In genomic region chr5:172776235-172776594, GRCh38 we compare ENCODE assay signal across 13 cellular contexts. TPM values are rescaled to one million over a fixed set of nuclear protein-coding genes. Genes with fewer than 3 reads are reported as not detected.
DNase-seq lines count a peak whose midpoint lies in the region; ATAC-seq and TF ChIP-seq lines count a peak whose summit lies in the region.
"Had no signal": no experiment of that assay in that cellular context is flagged by ENCODE, and none has a peak within 500 bp of the region (broad histone marks: within the 10 kb centered on the region; RNA-seq: fewer than 3 reads in every experiment).

No MANE protein-coding gene starts in this region.

- H3K27me3 Mint-ChIP-seq in CD8-positive, alpha-beta memory T cell, result no peaks in the 10 kb centered on the region
- H3K27me3 Mint-ChIP-seq in WTC11 (ENCODE audit: low read depth), result peaks cover 29% of the 10 kb centered on the region
- H3K27me3 Mint-ChIP-seq in immature natural killer cell (ENCODE audit: low read depth in 3 of 3), result peaks cover 18 to 30% (median 24%) of the 10 kb centered on the region in 3 donors
- no peaks in the 10 kb centered on the region for H3K27me3 Mint-ChIP-seq in mesothelial cell of epicardium (ENCODE audit: low read depth)

- H3K9ac ChIP-seq in skeletal muscle tissue (ENCODE audit: low read depth in 1 of 3, low read length in 3 of 3), result no peak overlapping the region

- TF ChIP-seq CTCF in WTC11 (IDR thresholded peaks at IDR 0.05) (no peak), mesothelial cell of epicardium (IDR thresholded peaks at IDR 0.05; ENCODE audit: unreplicated experiment) (no peak)

- CTCF ChIA-PET in CD8-positive, alpha-beta memory T cell (lab: Charles Lee), result interaction anchor here (1.5 to 4.9 kb wide), 6 partner anchors 11 to 156 kb away, joined by 4 to 21 read pairs (median 9); no protein-coding TSS in a partner anchor
- CTCF ChIA-PET in WTC11 (lab: Charles Lee), result no interaction called here

- H3K4me3 ChIP-seq in CD8-positive, alpha-beta memory T cell (ENCODE audit: low read length), result no peak overlapping the region
- H3K4me3 ChIP-seq in skeletal muscle tissue (ENCODE audit: low read length in 3 of 3), result no peak overlapping the region
- H3K4me3 ChIP-seq: SK-N-MC had no signal

- H3K4me1 Mint-ChIP-seq in CD8-positive, alpha-beta memory T cell, result peaks cover 58 to 63% (median 60%) of the 10 kb centered on the region in 3 donors
- H3K4me1 Mint-ChIP-seq in WTC11 (peaks cover 12% of the 10 kb centered on the region), immature natural killer cell (peaks cover 67 to 70% of the 10 kb centered on the region in 2 donors), mesothelial cell of epicardium (peaks cover 23% of the 10 kb centered on the region)

- H3K27me3 ChIP-seq in CD8-positive, alpha-beta memory T cell (ENCODE audit: insufficient read depth, low read length, poor library complexity, severe bottlenecking), result no peaks in the 10 kb centered on the region
- H3K27me3 ChIP-seq in skeletal muscle tissue (ENCODE audit: control insufficient read depth in 3 of 3, insufficient read depth in 3 of 3, low read length in 3 of 3), result no peaks in the 10 kb centered on the region

- POLR2A ChIA-PET in CD8-positive, alpha-beta memory T cell (lab: Charles Lee), result interaction anchor here (1.8 kb wide), 1 partner anchor 11 kb away, joined by 12 read pairs; no protein-coding TSS in a partner anchor
- POLR2A ChIA-PET in WTC11 (lab: Charles Lee), result no interaction called here

- peaks cover 0 to 8% (median 0%) of the 10 kb centered on the region in 3 donors for H3K36me3 Mint-ChIP-seq in CD8-positive, alpha-beta memory T cell
- H3K36me3 Mint-ChIP-seq in WTC11 (no peaks in the 10 kb centered on the region), immature natural killer cell (no peaks in the 10 kb centered on the region), mesothelial cell of epicardium (no peaks in the 10 kb centered on the region)

- H3K4me3 Mint-ChIP-seq in CD8-positive, alpha-beta memory T cell, result peak overlapping the region in 2 of 7 donors; percentile 13 to 15
- H3K4me3 Mint-ChIP-seq in WTC11 (no peak overlapping the region), immature natural killer cell (peak overlapping the region in 1 of 5 donors; percentile 30), mesothelial cell of epicardium (no peak overlapping the region)

- no peak for ATAC-seq in WTC11
- no peak for ATAC-seq in HG03139 (IDR thresholded peaks at IDR 0.05; ENCODE audit: unreplicated experiment)

- peak overlapping the region in 6 of 8 donors; percentile 56 to 96 (median 77) for H3K27ac Mint-ChIP-seq in CD8-positive, alpha-beta memory T cell
- H3K27ac Mint-ChIP-seq in WTC11 (no peak overlapping the region), immature natural killer cell (peak overlapping the region in 5 of 6 donors; percentile 82 to 98 (median 96)), mesothelial cell of epicardium (no peak overlapping the region)

- H3K9me3 Mint-ChIP-seq in CD8-positive, alpha-beta memory T cell, result no peaks in the 10 kb centered on the region
- H3K9me3 Mint-ChIP-seq in WTC11 (no peaks in the 10 kb centered on the region), immature natural killer cell (no peaks in the 10 kb centered on the region), mesothelial cell of epicardium (no peaks in the 10 kb centered on the region)

- H3K27ac ChIP-seq in CD8-positive, alpha-beta memory T cell (ENCODE audit: low read depth, low read length), result no peak overlapping the region
- H3K27ac ChIP-seq in skeletal muscle tissue (ENCODE audit: low read depth, low read length), result peak overlapping the region; percentile 100
- H3K27ac ChIP-seq: SK-N-MC had no signal

- no peaks in the 10 kb centered on the region for H3K36me3 ChIP-seq in CD8-positive, alpha-beta memory T cell (ENCODE audit: insufficient read depth, low read length)
- H3K36me3 ChIP-seq in skeletal muscle tissue (ENCODE audit: control insufficient read depth in 3 of 3, insufficient read depth in 3 of 3, low read length in 3 of 3), result no peaks in the 10 kb centered on the region

- peaks cover 42% of the 10 kb centered on the region for H3K4me1 ChIP-seq in CD8-positive, alpha-beta memory T cell (ENCODE audit: insufficient read depth, low read length)
- peaks cover 19 to 45% (median 30%) of the 10 kb centered on the region in 3 donors for H3K4me1 ChIP-seq in skeletal muscle tissue (ENCODE audit: control insufficient read depth in 3 of 3, insufficient read depth in 3 of 3, low read length in 3 of 3)

- DNase-seq in CD8-positive, alpha-beta memory T cell, result no peak
- no peak for DNase-seq in WTC11 (ENCODE audit: low spot score)
- DNase-seq in immature natural killer cell, result no peak
- no peak for DNase-seq in GOT3 (lab: John Stamatoyannopoulos, UW)
- no peak for DNase-seq in KG1 (lab: John Stamatoyannopoulos, UW)
- DNase-seq in mesothelial cell of epicardium (ENCODE audit: low spot score in 2 of 2, unreplicated experiment in 2 of 2), result no peak
- DNase-seq: cerebellar nuclear complex; NCI-H187; stimulated activated CD4-positive, alpha-beta T cell treated with anti-CD3 and anti-CD28 coated beads, Interleukin-2, amount 100 ng/mL, for 24 hours; stimulated activated naive CD4-positive, alpha-beta T cell had no signal

- no peaks in the 10 kb centered on the region for H3K9me3 ChIP-seq in CD8-positive, alpha-beta memory T cell (ENCODE audit: low read length)
- H3K9me3 ChIP-seq in skeletal muscle tissue (ENCODE audit: control insufficient read depth in 3 of 3, low read length in 3 of 3), result no peaks in the 10 kb centered on the region

TF ChIP-seq in WTC11, 78 proteins besides CTCF, POLR2A, EP300 and RAD21:
- TF ChIP-seq ATF3 (CRISPR knock-in tag; conservative IDR thresholded peaks at IDR 0.05) (no peak), PRRX2 (CRISPR knock-in tag; IDR thresholded peaks at IDR 0.05) (no peak), NFE2L1 (CRISPR knock-in tag; IDR thresholded peaks at IDR 0.05) (no peak), ZNF512 (CRISPR knock-in tag; IDR thresholded peaks at IDR 0.05; ENCODE audit: borderline replicate concordance) (no peak), GABPB1 (CRISPR knock-in tag; IDR thresholded peaks at IDR 0.05) (0 out of 2 replicates have a peak, but pooled peaks have one; percentile 29)

RNA-seq across cellular contexts. Expression of gene DUSP1, which starts 5.2 kb away (rescaled TPM):
- 10 to 100 TPM in 1 of 2 experiments, 1 to 10 TPM in 1; 9.4 to 10.9 TPM for total RNA-seq in CD8-positive, alpha-beta memory T cell
- polyA plus RNA-seq in CD8-positive, alpha-beta memory T cell, result 1,007 TPM
- total RNA-seq in WTC11 (2021), result 9.5 to 12.4 TPM (median 11.0 TPM) in 3 replicates
- polyA plus RNA-seq in immature natural killer cell, result 1,000 to 10,000 TPM in 1 of 3 donors, 100 to 1,000 TPM in 2; 548 to 1,082 (median 887) TPM
- 67.3 TPM for total RNA-seq in skeletal muscle tissue
- total RNA-seq in mesothelial cell of epicardium, result 116 to 126 TPM (median 120 TPM) in 3 replicates

RNA-seq across cellular contexts. Expression of gene ERGIC1, which starts 57.8 kb away (rescaled TPM):
- total RNA-seq in CD8-positive, alpha-beta memory T cell, result 10 to 100 TPM; 39.7 to 39.9 TPM
- polyA plus RNA-seq in CD8-positive, alpha-beta memory T cell, result 25.9 TPM
- 89.8 to 101 TPM (median 97.1 TPM) in 3 replicates for total RNA-seq in WTC11 (2021)
- polyA plus RNA-seq in immature natural killer cell, result 10 to 100 TPM; 40.7 to 61.9 (median 61.7) TPM
- total RNA-seq in skeletal muscle tissue, result 46.4 TPM
- total RNA-seq in mesothelial cell of epicardium, result 107 to 110 TPM (median 109 TPM) in 3 replicates

Comparison
In these comparisons a context has a peak if more than half of its experiments do, and no peak if none do; other contexts are left out.
1. H3K27ac Mint-ChIP-seq: peak in CD8-positive, alpha-beta memory T cell (6 of 8) and immature natural killer cell (5 of 6); none in WTC11 (single experiment) and mesothelial cell of epicardium (single experiment).